Comparison of ENCODE assay signal across 18 cellular contexts in genomic region chr3:183015185-183015584, GRCh38.
"Had no signal": no experiment of that assay in that cellular context is flagged by ENCODE, and none has a peak within 500 bp of the region (broad histone marks: within the 10 kb centered on the region; RNA-seq: fewer than 3 reads in every experiment).

No MANE protein-coding gene starts in this region.

- ATAC-seq: left colon, left ventricle myocardium superior had no signal

- H3K27ac Mint-ChIP-seq: naive B cell, nephron had no signal

- DNase-seq: colonic mucosa; dorsolateral prefrontal cortex; effector CD8-positive, alpha-beta T cell; foreskin melanocyte; head of caudate nucleus; hippocampal formation; left colon; left ventricle myocardium superior; mesendoderm; naive B cell; sigmoid colon; stimulated activated CD4-positive, alpha-beta T cell treated with anti-CD3 and anti-CD28 coated beads, Interleukin-2, amount 100 ng/mL, for 24 hours; stimulated activated CD4-positive, alpha-beta T cell treated with anti-CD3 and anti-CD28 coated beads, Interleukin-4, amount 100 ng/mL, for 4 hours; stimulated activated naive CD4-positive, alpha-beta T cell; stomach; substantia nigra; transverse colon had no signal

- H3K9me3 Mint-ChIP-seq: naive B cell, nephron had no signal

- H3K4me3 Mint-ChIP-seq: naive B cell, nephron had no signal

- H3K4me1 Mint-ChIP-seq: nephron had no signal

- H3K27me3 Mint-ChIP-seq: naive B cell had no signal
